ENCODE assay signal across 8 cellular contexts in genomic region chr6:160534050-160534696, GRCh38.
DNase-seq lines count a peak whose midpoint lies in the region; ATAC-seq and TF ChIP-seq lines count a peak whose summit lies in the region.

No MANE protein-coding gene starts in this region.

- no peak overlapping the region for H3K4me3 Mint-ChIP-seq in activated CD4-positive, alpha-beta T cell treated with anti-CD3 and anti-CD28 coated beads for 36 hours

- peaks cover 1% of the 10 kb centered on the region for H3K36me3 Mint-ChIP-seq in activated CD4-positive, alpha-beta T cell treated with anti-CD3 and anti-CD28 coated beads for 36 hours (ENCODE audit: low read depth)

- WGBS in liver = 39% methylated on average over 9 of the region's 9 CpGs

- peaks cover 3% of the 10 kb centered on the region for H3K9me3 Mint-ChIP-seq in activated CD4-positive, alpha-beta T cell treated with anti-CD3 and anti-CD28 coated beads for 36 hours (ENCODE audit: low read depth)

- ATAC-seq in activated CD4-positive, alpha-beta T cell treated with anti-CD3 and anti-CD28 coated beads for 36 hours = peak; percentile 76

- peaks cover 0 to 11% (median 4%) of the 10 kb centered on the region in 4 donors for H3K4me1 ChIP-seq in liver (ENCODE audit: control insufficient read depth in 4 of 4, insufficient read depth in 4 of 4, low read length in 3 of 4)

- DNase-seq in H7 (peak; percentile 69), LoVo (ENCODE audit: low spot score) (peak; percentile 12), coronary artery (ENCODE audit: low spot score) (no peak), 8988T (no peak)
- DNase-seq in activated CD4-positive, alpha-beta T cell treated with anti-CD3 and anti-CD28 coated beads for 36 hours = peak; percentile 71
- peak; percentile 23 for DNase-seq in stimulated activated CD8-positive, alpha-beta memory T cell treated with anti-CD3 and anti-CD28 coated beads, Interleukin-12 subunit alpha, Interleukin-12 subunit beta, amount 100 ng/mL, for 4 hours (ENCODE audit: low read depth)

- H3K27me3 Mint-ChIP-seq in activated CD4-positive, alpha-beta T cell treated with anti-CD3 and anti-CD28 coated beads for 36 hours = peaks cover 2% of the 10 kb centered on the region

- TF ChIP-seq RAD21 in liver (IDR thresholded peaks at IDR 0.05) = peak; percentile 88 to 94

- no peak overlapping the region for H3K27ac ChIP-seq in coronary artery
- H3K27ac ChIP-seq in liver (ENCODE audit: low read depth in 1 of 2, low read length in 2 of 2) = no peak overlapping the region

- CTCF ChIA-PET in activated CD4-positive, alpha-beta T cell treated with anti-CD3 and anti-CD28 coated beads for 36 hours (lab: Charles Lee) = interaction anchor here (0.6 to 3.2 kb wide), 14 partner anchors 12 to 826 kb away, joined by 3 to 88 read pairs (median 3); no protein-coding TSS in a partner anchor

- POLR2A ChIA-PET in activated CD4-positive, alpha-beta T cell treated with anti-CD3 and anti-CD28 coated beads for 36 hours (lab: Charles Lee) = interaction anchor here (1.0 kb wide), 1 partner anchor 9 kb away, joined by 3 read pairs; no protein-coding TSS in a partner anchor

- no peaks in the 10 kb centered on the region for H3K9me3 ChIP-seq in liver (ENCODE audit: control insufficient read depth in 4 of 4, low read length in 3 of 4)

- no peaks in the 10 kb centered on the region for H3K4me1 Mint-ChIP-seq in activated CD4-positive, alpha-beta T cell treated with anti-CD3 and anti-CD28 coated beads for 36 hours

- H3K27me3 ChIP-seq in H7 (ENCODE audit: control insufficient read depth, insufficient read depth, low read length) (no peaks in the 10 kb centered on the region), liver (ENCODE audit: control insufficient read depth in 4 of 4, insufficient read depth in 4 of 4, low read length in 3 of 4) (no peaks in the 10 kb centered on the region)

- TF ChIP-seq CTCF in GM12872 (IDR thresholded peaks at IDR 0.05; ENCODE audit: insufficient read depth, low read depth, low read length) (peak; percentile 86), coronary artery (IDR thresholded peaks at IDR 0.05) (peak; percentile 80), liver (IDR thresholded peaks at IDR 0.05; ENCODE audit: low read depth, low read length, missing input control) (peak; percentile 88)

- no peak overlapping the region for H3K27ac Mint-ChIP-seq in activated CD4-positive, alpha-beta T cell treated with anti-CD3 and anti-CD28 coated beads for 36 hours

- H3K4me3 ChIP-seq in H7 (ENCODE audit: insufficient read depth, low read depth, low read length) (peak overlapping the region; percentile 17; the same call in 1 of the 2 replicates), coronary artery (peak overlapping the region; percentile 36), liver (ENCODE audit: low read depth in 1 of 3, low read length in 3 of 3) (no peak overlapping the region)

- no peaks in the 10 kb centered on the region for H3K36me3 ChIP-seq in H7 (replicated peaks; ENCODE audit: control insufficient read depth, insufficient read depth, low read length)
- peaks cover 0 to 56% (median 28%) of the 10 kb centered on the region in 4 donors for H3K36me3 ChIP-seq in liver (ENCODE audit: control insufficient read depth in 4 of 4, insufficient read depth in 3 of 4, low read depth in 1 of 4, low read length in 3 of 4)

- intact Hi-C loops in activated CD4-positive, alpha-beta T cell treated with anti-CD3 and anti-CD28 coated beads for 36 hours (cut with DNase I, micrococcal nuclease) = loop anchor here (1.0 to 5.0 kb wide), 3 partner anchors 14 to 397 kb away; no protein-coding TSS in a partner anchor

- no peak overlapping the region for H3K9ac ChIP-seq in liver (ENCODE audit: low read depth in 1 of 2, low read length in 2 of 2)

TF ChIP-seq in liver, 16 proteins besides CTCF, POLR2A, EP300 and RAD21:
- TF ChIP-seq REST (IDR thresholded peaks at IDR 0.05) (no peak), EGR1 (IDR thresholded peaks at IDR 0.05; ENCODE audit: low read depth in 2 of 2) (no peak), ZBTB33 (IDR thresholded peaks at IDR 0.05) (no peak), FOXA2 (IDR thresholded peaks at IDR 0.05) (no peak), GABPA (IDR thresholded peaks at IDR 0.05 in 1 of 2, conservative IDR thresholded peaks at IDR 0.05 in 1 of 2) (no peak), FOXA1 (IDR thresholded peaks at IDR 0.05) (no peak), TAF1 (conservative IDR thresholded peaks at IDR 0.05) (no peak), HNF4A (conservative IDR thresholded peaks at IDR 0.05) (no peak), SP1 (IDR thresholded peaks at IDR 0.05) (no peak), HNF4G (IDR thresholded peaks at IDR 0.05) (no peak), ATF3 (IDR thresholded peaks at IDR 0.05) (no peak), RXRA (IDR thresholded peaks at IDR 0.05) (no peak), YY1 (IDR thresholded peaks at IDR 0.05) (no peak), NR2F2 (IDR thresholded peaks at IDR 0.05) (no peak), JUND (IDR thresholded peaks at IDR 0.05) (no peak), MAX (IDR thresholded peaks at IDR 0.05) (no peak)

Comparison
In these comparisons a context has a peak if more than half of its experiments do, and no peak if none do; other contexts are left out.
1. DNase-seq: peak in H7 (single experiment), LoVo (single experiment), activated CD4-positive, alpha-beta T cell treated with anti-CD3 and anti-CD28 coated beads for 36 hours (single experiment) and stimulated activated CD8-positive, alpha-beta memory T cell treated with anti-CD3 and anti-CD28 coated beads, Interleukin-12 subunit alpha, Interleukin-12 subunit beta, amount 100 ng/mL, for 4 hours (single experiment); none in coronary artery (single experiment) and 8988T (single experiment).
2. H3K4me3 ChIP-seq: peak in H7 (single experiment) and coronary artery (single experiment); none in liver (0 of 3).
3. Peak in every context shown above with its lines, with median percentiles within 50 percentile points of each other: CTCF ChIP-seq.